ENCODE assay signal across 19 cellular contexts in the genomic region with DNA sequence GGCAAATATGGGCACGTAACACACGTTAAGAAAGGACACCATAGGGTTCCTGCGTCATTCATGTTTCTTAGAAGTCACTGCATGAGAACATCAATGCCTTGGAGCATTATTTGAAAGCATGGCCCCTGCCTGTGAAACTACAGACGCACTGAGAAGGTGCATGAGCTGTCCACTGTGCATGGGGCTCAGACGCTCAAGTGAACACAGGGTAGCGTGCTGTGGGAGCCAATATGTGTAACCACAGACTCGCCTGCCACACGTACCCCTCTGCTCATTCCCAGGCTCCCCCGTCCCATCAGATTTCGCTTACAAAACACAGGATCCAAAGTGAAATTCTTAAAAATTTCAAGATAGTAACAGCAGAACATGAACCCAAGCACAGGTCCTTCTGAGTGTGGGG. TPM values are rescaled to one million over a fixed set of nuclear protein-coding genes. Genes with fewer than 3 reads are reported as not detected.
"Had no signal": no experiment of that assay in that cellular context is flagged by ENCODE, and none has a peak within 500 bp of the region (broad histone marks: within the 10 kb centered on the region; RNA-seq: fewer than 3 reads in every experiment).

No MANE protein-coding gene starts in this region.

- H3K4me3 Mint-ChIP-seq: activated naive CD8-positive, alpha-beta T cell; activated T-helper 1 cell treated with anti-CD3 and anti-CD28 coated beads, Interleukin-12 subunit alpha, Interleukin-12 subunit beta, Interleukin-2, Interleukin-4 antibody, amounts not matched to agents 30 ng/mL and 10 ng/mL and 1 ng/mL, durations not matched to agents 14 hours and 24 hours and 36 hours; mesothelial cell of epicardium; nephron; stimulated activated naive CD8-positive, alpha-beta T cell treated with anti-CD3 and anti-CD28 coated beads, Interleukin-15, amount 100 ng/mL, for 72 hours had no signal

- H3K4me1 ChIP-seq: prostate gland had no signal

- H3K27ac Mint-ChIP-seq: activated naive CD8-positive, alpha-beta T cell; activated T-helper 1 cell treated with anti-CD3 and anti-CD28 coated beads, Interleukin-12 subunit alpha, Interleukin-12 subunit beta, Interleukin-2, Interleukin-4 antibody, amounts not matched to agents 30 ng/mL and 10 ng/mL and 1 ng/mL, durations not matched to agents 14 hours and 24 hours and 36 hours; mesothelial cell of epicardium; nephron; stimulated activated naive CD8-positive, alpha-beta T cell treated with anti-CD3 and anti-CD28 coated beads, Interleukin-15, amount 100 ng/mL, for 72 hours had no signal

- H3K36me3 Mint-ChIP-seq: activated naive CD8-positive, alpha-beta T cell; mesothelial cell of epicardium had no signal

- H3K4me3 ChIP-seq: lung, prostate gland, skin epidermis had no signal

- H3K9me3 ChIP-seq: prostate gland had no signal

- H3K36me3 ChIP-seq: prostate gland had no signal

- H3K4me1 Mint-ChIP-seq: mesothelial cell of epicardium; nephron; stimulated activated naive CD8-positive, alpha-beta T cell treated with anti-CD3 and anti-CD28 coated beads, Interleukin-15, amount 100 ng/mL, for 72 hours had no signal

- H3K27ac ChIP-seq: prostate gland, skin epidermis had no signal

- ATAC-seq: left colon; right cardiac atrium; stimulated activated naive CD8-positive, alpha-beta T cell treated with anti-CD3 and anti-CD28 coated beads, Interleukin-15, amount 100 ng/mL, for 72 hours had no signal

- DNase-seq: activated CD4-positive, alpha-beta T cell treated with anti-CD3 and anti-CD28 coated beads, Interleukin-2, amount 50 U/mL, for 1 hour; activated T-cell treated with anti-CD3 and anti-CD28 coated beads for 4 hours; foreskin melanocyte; glutamatergic neuron; hippocampal formation; left colon; right cardiac atrium; stimulated activated CD4-positive, alpha-beta T cell treated with anti-CD3 and anti-CD28 coated beads, Interleukin-4, amount 100 ng/mL, for 1 hour; stimulated activated naive CD8-positive, alpha-beta T cell treated with anti-CD3 and anti-CD28 coated beads, Interleukin-15, amount 100 ng/mL, for 72 hours; T1000 had no signal

- H3K9me3 Mint-ChIP-seq: activated T-helper 1 cell treated with anti-CD3 and anti-CD28 coated beads, Interleukin-12 subunit alpha, Interleukin-12 subunit beta, Interleukin-2, Interleukin-4 antibody, amounts not matched to agents 30 ng/mL and 10 ng/mL and 1 ng/mL, durations not matched to agents 14 hours and 24 hours and 36 hours; mesothelial cell of epicardium; nephron; stimulated activated naive CD8-positive, alpha-beta T cell treated with anti-CD3 and anti-CD28 coated beads, Interleukin-15, amount 100 ng/mL, for 72 hours had no signal

RNA-seq across cellular contexts. Expression of gene PPP2R2C, which starts 6.4 kb away (rescaled TPM):
- total RNA-seq: activated T-helper 1 cell treated with anti-CD3 and anti-CD28 coated beads, Interleukin-12 subunit alpha, Interleukin-12 subunit beta, Interleukin-2, Interleukin-4 antibody, amounts not matched to agents 30 ng/mL and 10 ng/mL and 1 ng/mL, durations not matched to agents 14 hours and 24 hours and 36 hours; epithelial cell of proximal tubule; T-helper 1 cell treated with Interleukin-12 subunit alpha and Interleukin-12 subunit beta and Interleukin-4 antibody, amounts not matched to agents 30 ng/mL and 1 ng/mL, for 36 hours had no signal
